ENCODE assay signal across 25 cellular contexts in the genomic region with DNA sequence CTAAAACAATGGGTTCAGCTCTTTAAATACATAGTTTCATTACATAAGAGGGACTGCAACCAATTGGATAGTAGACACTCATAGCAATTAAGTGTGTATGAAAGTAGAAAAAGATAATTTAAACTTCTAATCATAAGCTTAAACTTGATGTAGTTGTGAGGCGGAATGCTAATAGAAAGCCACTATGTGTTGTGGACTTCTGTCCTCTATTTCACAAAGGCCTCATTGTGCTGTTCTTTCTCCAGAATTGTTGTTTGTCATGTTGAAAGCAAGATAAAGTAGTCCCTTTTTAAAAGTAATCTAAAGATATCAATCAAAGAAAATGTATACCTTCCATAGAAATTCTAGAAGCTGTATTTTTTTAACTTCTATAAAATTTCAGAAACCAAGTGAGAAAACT.
"Had no signal": no experiment of that assay in that cellular context is flagged by ENCODE, and none has a peak within 500 bp of the region (broad histone marks: within the 10 kb centered on the region; RNA-seq: fewer than 3 reads in every experiment).

No MANE protein-coding gene starts in this region.

- DNase-seq: activated CD4-positive, alpha-beta memory T cell treated with anti-CD3 and anti-CD28 coated beads, Interleukin-2, amount 10 ng/mL, durations not matched to agents 7 days and 5 days; activated CD4-positive, alpha-beta T cell treated with anti-CD3 and anti-CD28 coated beads for 36 hours; activated CD4-positive, alpha-beta T cell treated with anti-CD3 and anti-CD28 coated beads, Interleukin-2, amount 50 U/mL, for 1 hour; activated gamma-delta T cell; activated naive CD4-positive, alpha-beta T cell treated with anti-CD3 and anti-CD28 coated beads for 36 hours; activated T-cell treated with anti-CD3 and anti-CD28 coated beads for 4 hours; activated T-cell treated with anti-CD3 and anti-CD28 coated beads, Interleukin-2, amount 50 U/mL, for 48 hours; amygdala; brain microvascular endothelial cell; MG63; MV-4-11; NCI-H1105; NCI-H1436; NCI-H1694 treated with DMSO at 0.1 percent for 48 hours; NCI-H2029 treated with DMSO at 0.1 percent for 48 hours; NCI-H345; NCI-H510A; NCI-H526 treated with DMSO at 0.1 percent for 48 hours; NCI-H82; NK-92 treated with Interleukin-12 subunit alpha and Interleukin-12 subunit beta, amount 100 ng/mL, for 24 hours; OCI-M1; RPMI8226; T-helper 1 cell had no signal

- H3K27ac Mint-ChIP-seq: activated CD4-positive, alpha-beta memory T cell treated with anti-CD3 and anti-CD28 coated beads, Interleukin-2, amount 10 ng/mL, durations not matched to agents 7 days and 5 days; activated CD4-positive, alpha-beta T cell treated with anti-CD3 and anti-CD28 coated beads for 36 hours; activated naive CD4-positive, alpha-beta T cell treated with anti-CD3 and anti-CD28 coated beads for 36 hours; activated naive CD8-positive, alpha-beta T cell; activated T-helper 17 cell treated with anti-CD3 and anti-CD28 coated beads, Interleukin-2, amount 50 U/mL, for 72 hours had no signal

- H3K4me3 Mint-ChIP-seq: activated CD4-positive, alpha-beta memory T cell treated with anti-CD3 and anti-CD28 coated beads, Interleukin-2, amount 10 ng/mL, durations not matched to agents 7 days and 5 days; activated CD4-positive, alpha-beta T cell treated with anti-CD3 and anti-CD28 coated beads for 36 hours; activated naive CD4-positive, alpha-beta T cell treated with anti-CD3 and anti-CD28 coated beads for 36 hours; activated naive CD8-positive, alpha-beta T cell; activated T-helper 17 cell treated with anti-CD3 and anti-CD28 coated beads, Interleukin-2, amount 50 U/mL, for 72 hours had no signal

- H3K4me1 Mint-ChIP-seq: activated CD4-positive, alpha-beta memory T cell treated with anti-CD3 and anti-CD28 coated beads, Interleukin-2, amount 10 ng/mL, durations not matched to agents 7 days and 5 days; activated CD4-positive, alpha-beta T cell treated with anti-CD3 and anti-CD28 coated beads for 36 hours; activated T-helper 17 cell treated with anti-CD3 and anti-CD28 coated beads, Interleukin-2, amount 50 U/mL, for 72 hours had no signal

- H3K27me3 Mint-ChIP-seq: activated CD4-positive, alpha-beta memory T cell treated with anti-CD3 and anti-CD28 coated beads, Interleukin-2, amount 10 ng/mL, durations not matched to agents 7 days and 5 days; activated CD4-positive, alpha-beta T cell treated with anti-CD3 and anti-CD28 coated beads for 36 hours; activated naive CD8-positive, alpha-beta T cell; activated T-helper 17 cell treated with anti-CD3 and anti-CD28 coated beads, Interleukin-2, amount 50 U/mL, for 72 hours had no signal

- H3K9me3 Mint-ChIP-seq: activated CD4-positive, alpha-beta memory T cell treated with anti-CD3 and anti-CD28 coated beads, Interleukin-2, amount 10 ng/mL, durations not matched to agents 7 days and 5 days; activated T-helper 17 cell treated with anti-CD3 and anti-CD28 coated beads, Interleukin-2, amount 50 U/mL, for 72 hours had no signal

- H3K36me3 Mint-ChIP-seq: activated naive CD8-positive, alpha-beta T cell had no signal
